In the genomic region with DNA sequence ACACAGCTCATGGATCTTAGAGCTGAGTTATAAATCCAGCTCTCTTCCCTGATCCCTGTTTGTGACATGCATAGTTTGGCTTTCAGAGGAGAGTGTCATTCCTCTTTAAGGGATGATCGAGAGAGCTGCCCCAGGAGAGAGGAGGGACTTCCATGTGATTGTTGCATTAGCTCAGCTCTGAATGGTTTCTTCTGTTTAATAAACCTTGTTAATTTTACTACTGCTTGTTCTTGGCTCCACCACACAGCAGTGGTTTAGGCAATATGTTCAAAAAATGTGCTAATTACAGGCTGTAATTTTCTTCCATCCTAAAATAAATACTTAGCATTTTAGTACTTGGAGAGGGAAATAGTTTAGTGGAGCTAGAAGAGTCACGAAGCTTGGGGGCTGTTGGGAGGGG, we compare ENCODE assay signal across 20 cellular contexts.
DNase-seq lines count a peak whose midpoint lies in the region; ATAC-seq and TF ChIP-seq lines count a peak whose summit lies in the region.
"Had no signal": no experiment of that assay in that cellular context is flagged by ENCODE, and none has a peak within 500 bp of the region (broad histone marks: within the 10 kb centered on the region; RNA-seq: fewer than 3 reads in every experiment).

No MANE protein-coding gene starts in this region.

- no peaks in the 10 kb centered on the region for H3K36me3 ChIP-seq in breast epithelium

- H3K9me3 ChIP-seq in breast epithelium = no peaks in the 10 kb centered on the region

- no peak overlapping the region for H3K4me3 Mint-ChIP-seq in MCF 10A (ENCODE audit: unreplicated experiment)
- H3K4me3 Mint-ChIP-seq in T-helper 2 cell treated with Interferon-gamma antibody and Interleukin-4, amounts not matched to agents 5 μg/mL and 100 μg/mL, for 36 hours = no peak overlapping the region
- H3K4me3 Mint-ChIP-seq: CD4-positive, alpha-beta memory T cell; GM23338; H9 had no signal

- H3K9me3 Mint-ChIP-seq in MCF 10A (ENCODE audit: unreplicated experiment) = no peaks in the 10 kb centered on the region
- H3K9me3 Mint-ChIP-seq in T-helper 2 cell treated with Interferon-gamma antibody and Interleukin-4, amounts not matched to agents 5 μg/mL and 100 μg/mL, for 36 hours = no peaks in the 10 kb centered on the region
- H3K9me3 Mint-ChIP-seq: CD4-positive, alpha-beta memory T cell; GM23338; H9 had no signal

- intact Hi-C loops in MCF 10A (cut with micrococcal nuclease) (no loop called here), breast epithelium (cut with DNase I; ENCODE audit: low total_unique reads) (no loop called here)

- DNase-seq in MCF 10A (ENCODE audit: unreplicated experiment) (no peak), breast epithelium (ENCODE audit: low spot score in 2 of 2) (no peak), GM04503 (ENCODE audit: low read depth) (peak; percentile 28), fibroblast of villous mesenchyme (ENCODE audit: low read depth) (peak; percentile 34), NCI-H1436 (lab: John Stamatoyannopoulos, UW) (no peak)
- DNase-seq in stimulated activated CD4-positive, alpha-beta T cell treated with anti-CD3 and anti-CD28 coated beads, Interleukin-4, amount 100 ng/mL, for 4 hours = no peak
- DNase-seq in T-helper 2 cell treated with Interferon-gamma antibody and Interleukin-4, amounts not matched to agents 5 μg/mL and 100 μg/mL, for 36 hours (ENCODE audit: low spot score) = no peak
- DNase-seq: AML-193; C1 segment of cervical spinal cord; Calu3; CD4-positive, alpha-beta memory T cell; COR-L47; DMS53; DMS79 treated with DMSO at 0.1 percent for 48 hours; GF-D8; H9 had no signal

- no peak for ATAC-seq in HG03460 (IDR thresholded peaks at IDR 0.05; ENCODE audit: unreplicated experiment)
- ATAC-seq: GM23338, HCT116 had no signal

- no peak for TF ChIP-seq POLR2A in breast epithelium (IDR thresholded peaks at IDR 0.05)

- peaks cover 35% of the 10 kb centered on the region for H3K4me1 Mint-ChIP-seq in MCF 10A (ENCODE audit: insufficient read depth, unreplicated experiment)
- no peaks in the 10 kb centered on the region for H3K4me1 Mint-ChIP-seq in T-helper 2 cell treated with Interferon-gamma antibody and Interleukin-4, amounts not matched to agents 5 μg/mL and 100 μg/mL, for 36 hours (ENCODE audit: low read depth)
- H3K4me1 Mint-ChIP-seq: CD4-positive, alpha-beta memory T cell had no signal

- no peak for TF ChIP-seq CTCF in MCF 10A (IDR thresholded peaks at IDR 0.05; ENCODE audit: unreplicated experiment)
- TF ChIP-seq CTCF in breast epithelium (IDR thresholded peaks at IDR 0.05) = no peak
- TF ChIP-seq CTCF in fibroblast of villous mesenchyme (IDR thresholded peaks at IDR 0.05; ENCODE audit: insufficient read depth, low read depth, low read length) = no peak

- H3K4me1 ChIP-seq in breast epithelium = no peaks in the 10 kb centered on the region

- no peaks in the 10 kb centered on the region for H3K27me3 Mint-ChIP-seq in MCF 10A (ENCODE audit: insufficient read depth, unreplicated experiment)
- peaks cover 32% of the 10 kb centered on the region for H3K27me3 Mint-ChIP-seq in T-helper 2 cell treated with Interferon-gamma antibody and Interleukin-4, amounts not matched to agents 5 μg/mL and 100 μg/mL, for 36 hours (ENCODE audit: low read depth)

- peaks cover 4% of the 10 kb centered on the region for H3K36me3 Mint-ChIP-seq in MCF 10A (ENCODE audit: insufficient read depth, unreplicated experiment)
- H3K36me3 Mint-ChIP-seq in T-helper 2 cell treated with Interferon-gamma antibody and Interleukin-4, amounts not matched to agents 5 μg/mL and 100 μg/mL, for 36 hours (ENCODE audit: low read depth) = no peaks in the 10 kb centered on the region
- H3K36me3 Mint-ChIP-seq: CD4-positive, alpha-beta memory T cell had no signal

- CTCF ChIA-PET in MCF 10A (lab: Yijun Ruan, JAX) = interaction anchor here (0.6 to 1.5 kb wide), 3 partner anchors 9 to 653 kb away, joined by 3 to 6 read pairs (median 3); no protein-coding TSS in a partner anchor

- POLR2A ChIA-PET in MCF 10A (lab: Yijun Ruan, JAX) = interaction anchor here (1.5 kb wide), 1 partner anchor 107 kb away, joined by 6 read pairs; no protein-coding TSS in a partner anchor

- peak overlapping the region; percentile 35 for H3K27ac Mint-ChIP-seq in MCF 10A (ENCODE audit: low read depth, unreplicated experiment)
- no peak overlapping the region for H3K27ac Mint-ChIP-seq in T-helper 2 cell treated with Interferon-gamma antibody and Interleukin-4, amounts not matched to agents 5 μg/mL and 100 μg/mL, for 36 hours
- H3K27ac Mint-ChIP-seq: CD4-positive, alpha-beta memory T cell; GM23338; H9 had no signal

- H3K4me3 ChIP-seq in breast epithelium (no peak overlapping the region), fibroblast of villous mesenchyme (ENCODE audit: low read depth, low read length) (no peak overlapping the region)
- H3K4me3 ChIP-seq: GM23338 had no signal

- H3K27me3 ChIP-seq in breast epithelium = no peaks in the 10 kb centered on the region

- BruUV-seq in MCF 10A (replicated peaks; lab: Mats Ljungman, UMichigan) = no TSS peak

- H3K27ac ChIP-seq in breast epithelium = no peak overlapping the region
- H3K27ac ChIP-seq: 22Rv1 had no signal

Comparison
In these comparisons a context has a peak if more than half of its experiments do, and no peak if none do; other contexts are left out.
1. DNase-seq: peak in GM04503 (single experiment) and fibroblast of villous mesenchyme (single experiment); none in MCF 10A (single experiment), breast epithelium (0 of 2), stimulated activated CD4-positive, alpha-beta T cell treated with anti-CD3 and anti-CD28 coated beads, Interleukin-4, amount 100 ng/mL, for 4 hours (0 of 2), NCI-H1436 (single experiment) and T-helper 2 cell treated with Interferon-gamma antibody and Interleukin-4, amounts not matched to agents 5 μg/mL and 100 μg/mL, for 36 hours (single experiment).